8 cellular contexts compared by ENCODE assay signal in genomic region chr14:34018564-34019244, GRCh38.
DNase-seq lines count a peak whose midpoint lies in the region; ATAC-seq and TF ChIP-seq lines count a peak whose summit lies in the region.

No MANE protein-coding gene starts in this region.

- H3K4me3 ChIP-seq in GM12865 (ENCODE audit: low read depth, low read length), result peak overlapping the region; percentile 49

- TF ChIP-seq CTCF in GM12865 (IDR thresholded peaks at IDR 0.05; ENCODE audit: insufficient read depth, low read depth, low read length, missing control alignments), result no peak

- DNase-seq in GM12865 (ENCODE audit: low read depth) (peak; percentile 57), left lobe of liver (ENCODE audit: low spot score) (no peak), OCI-M1 (lab: John Stamatoyannopoulos, UW) (no peak), AG08396 (ENCODE audit: low spot score) (no peak)
- DNase-seq in activated CD4-positive, alpha-beta T cell treated with anti-CD3 and anti-CD28 coated beads, Interleukin-2, amount 50 U/mL, for 1 hour, result peak; percentile 2

- ATAC-seq in HG02642 (IDR thresholded peaks at IDR 0.05; ENCODE audit: poor library complexity, unreplicated experiment), result peak; percentile 76
- peak; percentile 60 for ATAC-seq in left lobe of liver
- no peak for ATAC-seq in GM19035 (IDR thresholded peaks at IDR 0.05; ENCODE audit: unreplicated experiment)
- no peak for ATAC-seq in HG02970 (IDR thresholded peaks at IDR 0.05; ENCODE audit: low FRiP score, unreplicated experiment)

Comparison
In these comparisons a context has a peak if more than half of its experiments do, and no peak if none do; other contexts are left out.
1. DNase-seq: peak in GM12865 (single experiment) and activated CD4-positive, alpha-beta T cell treated with anti-CD3 and anti-CD28 coated beads, Interleukin-2, amount 50 U/mL, for 1 hour (single experiment); none in left lobe of liver (single experiment), OCI-M1 (single experiment) and AG08396 (single experiment).
2. ATAC-seq: peak in HG02642 (single experiment) and left lobe of liver (single experiment); none in GM19035 (single experiment) and HG02970 (single experiment).